ENCODE assay signal across 15 cellular contexts in genomic region chr1:230541306-230541705, GRCh38.
DNase-seq lines count a peak whose midpoint lies in the region; ATAC-seq and TF ChIP-seq lines count a peak whose summit lies in the region.
"Had no signal": no experiment of that assay in that cellular context is flagged by ENCODE, and none has a peak within 500 bp of the region (broad histone marks: within the 10 kb centered on the region; RNA-seq: fewer than 3 reads in every experiment).

No MANE protein-coding gene starts in this region.

- intact Hi-C loops in Right ventricle myocardium superior (cut with DNase I) = no loop called here

- no peak overlapping the region for H3K4me3 Mint-ChIP-seq in immature natural killer cell
- H3K4me3 Mint-ChIP-seq: CD4-positive, alpha-beta memory T cell; IgD-negative memory B cell had no signal

- H3K36me3 ChIP-seq in MG63 = no peaks in the 10 kb centered on the region
- H3K36me3 ChIP-seq: BE2C had no signal

- ATAC-seq in Right ventricle myocardium superior (ENCODE audit: poor library complexity) = no peak
- ATAC-seq in GM18519 (IDR thresholded peaks at IDR 0.05; ENCODE audit: low FRiP score, unreplicated experiment) = no peak
- ATAC-seq: A549 had no signal

- H3K4me1 Mint-ChIP-seq in immature natural killer cell = peaks cover 17 to 20% of the 10 kb centered on the region in 2 donors
- H3K4me1 Mint-ChIP-seq: CD4-positive, alpha-beta memory T cell; IgD-negative memory B cell had no signal

- in situ Hi-C loops in GM13976 (cut with MboI; ENCODE audit: low sequenced_read_pairs, unreplicated experiment) = no loop called here

- peaks cover 0 to 5% (median 0%) of the 10 kb centered on the region in 6 donors for H3K9me3 Mint-ChIP-seq in immature natural killer cell

- TF ChIP-seq CTCF in GM13976 (IDR thresholded peaks at IDR 0.05; ENCODE audit: borderline replicate concordance, control extremely low read depth, extremely low read depth, insufficient read depth, missing control alignments) = no peak

- no peak overlapping the region for H3K4me3 ChIP-seq in MG63
- H3K4me3 ChIP-seq: A549, GM23248 had no signal

- DNase-seq in MG63 (peak; percentile 52), NCI-H446 treated with DMSO at 0.1 percent for 48 hours (lab: John Stamatoyannopoulos, UW) (peak; percentile 85), cerebellum (ENCODE audit: low spot score) (peak; percentile 23), immature natural killer cell (no peak), Right ventricle myocardium superior (no peak), GM13976 (ENCODE audit: low spot score) (no peak), UCSD-AML1 (lab: John Stamatoyannopoulos, UW; ENCODE audit: unreplicated experiment) (no peak)
- DNase-seq: BE2C; CD4-positive, alpha-beta memory T cell; DND-41; GF-D8 had no signal

- H3K27ac Mint-ChIP-seq in immature natural killer cell = peak overlapping the region in 4 of 6 donors; percentile 25 to 81 (median 64)
- H3K27ac Mint-ChIP-seq: IgD-negative memory B cell had no signal

- H3K27me3 ChIP-seq in MG63 = no peaks in the 10 kb centered on the region
- H3K27me3 ChIP-seq: BE2C had no signal

- H3K9me3 ChIP-seq in MG63 = no peaks in the 10 kb centered on the region
- H3K9me3 ChIP-seq: A549, BE2C had no signal

- peaks cover 1 to 8% (median 2%) of the 10 kb centered on the region in 3 donors for H3K27me3 Mint-ChIP-seq in immature natural killer cell (ENCODE audit: low read depth in 3 of 3)

- no peaks in the 10 kb centered on the region for H3K36me3 Mint-ChIP-seq in immature natural killer cell
- H3K36me3 Mint-ChIP-seq: CD4-positive, alpha-beta memory T cell; IgD-negative memory B cell had no signal

Comparison
In these comparisons a context has a peak if more than half of its experiments do, and no peak if none do; other contexts are left out.
1. DNase-seq: peak in MG63 (single experiment), NCI-H446 treated with DMSO at 0.1 percent for 48 hours (single experiment) and cerebellum (single experiment); none in immature natural killer cell (0 of 3), Right ventricle myocardium superior (single experiment), GM13976 (single experiment) and UCSD-AML1 (single experiment).